In the genomic region with DNA sequence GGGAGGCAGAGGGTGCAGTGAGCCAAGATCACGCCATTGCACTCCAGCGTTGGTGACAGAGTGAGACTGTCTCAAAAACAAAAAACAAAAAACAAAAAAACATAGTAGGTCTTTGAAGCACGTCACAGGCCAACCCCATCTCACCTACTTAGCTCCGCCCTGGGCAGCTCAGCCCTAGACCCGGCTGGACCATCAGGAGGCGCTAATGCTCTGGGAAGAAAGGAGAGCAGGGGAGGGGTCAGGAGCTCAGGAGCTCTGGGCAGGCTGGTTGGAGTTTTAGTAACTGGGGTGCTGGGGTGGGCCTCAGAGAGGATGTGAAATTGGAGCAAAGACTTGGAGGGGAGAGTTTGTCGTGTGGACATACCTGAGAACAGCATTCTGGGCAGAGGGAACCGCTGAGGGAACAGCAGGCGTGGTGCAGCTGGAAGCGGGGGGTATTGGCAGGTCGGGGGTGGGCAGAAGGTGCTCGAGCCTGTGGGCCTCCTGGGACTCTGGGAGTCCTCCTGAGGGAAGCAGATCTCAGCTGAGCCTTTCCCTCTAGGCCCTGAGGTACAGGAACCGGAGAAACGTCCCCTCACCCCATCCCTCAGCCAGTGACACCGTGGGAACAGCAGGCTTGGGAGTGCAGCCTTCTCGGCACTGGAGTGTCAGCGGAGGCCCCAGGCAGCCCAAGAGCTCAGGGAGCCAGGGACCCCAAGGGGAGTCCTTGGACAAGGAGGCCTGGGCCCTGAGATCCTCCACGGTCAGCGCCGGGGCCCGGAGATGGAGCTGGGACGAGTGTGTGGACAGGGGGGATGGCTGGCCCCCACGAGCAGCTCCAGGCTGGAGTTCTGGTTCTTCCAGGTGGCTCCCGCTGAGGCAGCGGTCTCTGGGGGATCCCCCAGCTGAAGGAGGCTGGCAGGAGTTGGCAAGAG, we compare ENCODE assay signal across 8 cellular contexts. TPM values are rescaled to one million over a fixed set of nuclear protein-coding genes. Genes with fewer than 3 reads are reported as not detected.
DNase-seq lines count a peak whose midpoint lies in the region; ATAC-seq and TF ChIP-seq lines count a peak whose summit lies in the region.

No MANE protein-coding gene starts in this region.

- ATAC-seq in activated CD4-positive, alpha-beta T cell treated with anti-CD3 and anti-CD28 coated beads for 36 hours, result peak; percentile 34
- peak; percentile 14 for ATAC-seq in T-helper 17 cell
- no peak for ATAC-seq in HG03565 (IDR thresholded peaks at IDR 0.05; ENCODE audit: unreplicated experiment)
- ATAC-seq in HG03354 (IDR thresholded peaks at IDR 0.05; ENCODE audit: poor library complexity, severe bottlenecking, unreplicated experiment), result no peak

- POLR2A ChIA-PET in activated CD4-positive, alpha-beta T cell treated with anti-CD3 and anti-CD28 coated beads for 36 hours (lab: Charles Lee), result interaction anchor here (0.6 to 0.8 kb wide), 2 partner anchors 25 to 1531 kb away, joined by 3 to 5 read pairs; no protein-coding TSS in a partner anchor

- H3K4me2 ChIP-seq in fibroblast of lung (ENCODE audit: extremely low read depth, insufficient read depth, low read length), result no peak overlapping the region

- H3K4me3 ChIP-seq in fibroblast of lung (replicated peaks in 1 of 4; ENCODE audit: control extremely low read depth in 1 of 4, insufficient read depth in 1 of 4, low read depth in 3 of 4, low read length in 4 of 4) (no peak overlapping the region), tibial artery (no peak overlapping the region)

- no peaks in the 10 kb centered on the region for H4K20me1 ChIP-seq in fibroblast of lung (ENCODE audit: control insufficient read depth, extremely low read depth, insufficient read depth, low read length)

- H3K27me3 Mint-ChIP-seq in activated CD4-positive, alpha-beta T cell treated with anti-CD3 and anti-CD28 coated beads for 36 hours, result no peaks in the 10 kb centered on the region
- H3K27me3 Mint-ChIP-seq in IgD-negative memory B cell (no peaks in the 10 kb centered on the region), T-helper 17 cell (no peaks in the 10 kb centered on the region)

- H3K4me1 ChIP-seq in fibroblast of lung (ENCODE audit: control insufficient read depth, extremely low read depth, insufficient read depth, low read length) (peaks cover 20% of the 10 kb centered on the region), tibial artery (peaks cover 0 to 51% (median 36%) of the 10 kb centered on the region in 4 donors)

- peaks cover 18% of the 10 kb centered on the region for H3K36me3 Mint-ChIP-seq in activated CD4-positive, alpha-beta T cell treated with anti-CD3 and anti-CD28 coated beads for 36 hours (ENCODE audit: low read depth)
- H3K36me3 Mint-ChIP-seq in IgD-negative memory B cell (peaks cover 6% of the 10 kb centered on the region), T-helper 17 cell (ENCODE audit: low read depth) (peaks cover 3% of the 10 kb centered on the region)

- no peak overlapping the region for H3K9ac ChIP-seq in fibroblast of lung (ENCODE audit: insufficient read depth, low read length)

- no peak overlapping the region for H2AFZ ChIP-seq in fibroblast of lung (ENCODE audit: low read length)

- peaks cover 31% of the 10 kb centered on the region for H3K4me1 Mint-ChIP-seq in activated CD4-positive, alpha-beta T cell treated with anti-CD3 and anti-CD28 coated beads for 36 hours
- H3K4me1 Mint-ChIP-seq in IgD-negative memory B cell (peaks cover 12 to 23% (median 16%) of the 10 kb centered on the region in 3 donors), T-helper 17 cell (peaks cover 20% of the 10 kb centered on the region)

- intact Hi-C loops in activated CD4-positive, alpha-beta T cell treated with anti-CD3 and anti-CD28 coated beads for 36 hours (cut with DNase I, micrococcal nuclease), result loop anchor here (5.0 kb wide), 2 partner anchors 39 to 296 kb away; partner anchors contain the start of genes PRDX5 (in 1 of the 2) and TRMT112 (in 1 of the 2)
- intact Hi-C loops in tibial artery (cut with DNase I; ENCODE audit: low total_unique reads), result no loop called here

- TF ChIP-seq CTCF in fibroblast of lung (conservative IDR thresholded peaks at IDR 0.05 in 1 of 2, IDR thresholded peaks at IDR 0.05 in 1 of 2; ENCODE audit: low read depth in 1 of 2, low read length in 2 of 2), result peak; percentile 24 to 47
- no peak for TF ChIP-seq CTCF in tibial artery (IDR thresholded peaks at IDR 0.05)

- no peak overlapping the region for H3K27ac Mint-ChIP-seq in activated CD4-positive, alpha-beta T cell treated with anti-CD3 and anti-CD28 coated beads for 36 hours
- H3K27ac Mint-ChIP-seq in IgD-negative memory B cell (peak overlapping the region in 2 of 3 donors; percentile 45 to 76), T-helper 17 cell (peak overlapping the region; percentile 71)

- no peak overlapping the region for H3K27ac ChIP-seq in fibroblast of lung (ENCODE audit: insufficient read depth, low read length)
- peak overlapping the region; percentile 79 to 94 for H3K27ac ChIP-seq in tibial artery

- H3K27me3 ChIP-seq in fibroblast of lung (ENCODE audit: control insufficient read depth, insufficient read depth, low read length) (no peaks in the 10 kb centered on the region), tibial artery (no peaks in the 10 kb centered on the region)

- DNase-seq in activated CD4-positive, alpha-beta T cell treated with anti-CD3 and anti-CD28 coated beads for 36 hours, result peak; percentile 79
- DNase-seq in activated CD4-positive, alpha-beta T cell treated with anti-CD3 and anti-CD28 coated beads for 1 hour, result no peak
- DNase-seq in T-helper 17 cell (no peak), fibroblast of lung (ENCODE audit: low read depth in 2 of 2) (peak; percentile 22 to 28), tibial artery (no peak)

- H3K9me3 ChIP-seq in T-helper 17 cell (ENCODE audit: control insufficient read depth, low read length, poor library complexity, severe bottlenecking) (no peaks in the 10 kb centered on the region), fibroblast of lung (ENCODE audit: control insufficient read depth, insufficient read depth, low read depth, low read length) (no peaks in the 10 kb centered on the region), tibial artery (no peaks in the 10 kb centered on the region)

- H3K36me3 ChIP-seq in fibroblast of lung (ENCODE audit: control insufficient read depth, insufficient read depth, low read length) (peaks cover 8% of the 10 kb centered on the region), tibial artery (peaks cover 5 to 10% (median 10%) of the 10 kb centered on the region in 3 donors)

- H3K9me3 Mint-ChIP-seq in activated CD4-positive, alpha-beta T cell treated with anti-CD3 and anti-CD28 coated beads for 36 hours (ENCODE audit: low read depth), result no peaks in the 10 kb centered on the region
- no peaks in the 10 kb centered on the region for H3K9me3 Mint-ChIP-seq in IgD-negative memory B cell

- H3K79me2 ChIP-seq in fibroblast of lung (ENCODE audit: control insufficient read depth, insufficient read depth, low read length), result peaks cover 13% of the 10 kb centered on the region

- H3K4me3 Mint-ChIP-seq in activated CD4-positive, alpha-beta T cell treated with anti-CD3 and anti-CD28 coated beads for 36 hours, result no peak overlapping the region
- H3K4me3 Mint-ChIP-seq in IgD-negative memory B cell, result peak overlapping the region in 3 of 4 donors; percentile 64 to 73 (median 65)
- H3K4me3 Mint-ChIP-seq in T-helper 17 cell, result peak overlapping the region; percentile 25

- CTCF ChIA-PET in activated CD4-positive, alpha-beta T cell treated with anti-CD3 and anti-CD28 coated beads for 36 hours (lab: Charles Lee), result interaction anchor here (0.6 to 2.7 kb wide), 15 partner anchors 11 to 458 kb away, joined by 3 to 8 read pairs (median 3); partner anchors contain the start of genes ESRRA, PPP1R14B and PRDX5

RNA-seq across cellular contexts. Expression of gene RPS6KA4, which starts 2.2 kb away (rescaled TPM):
- total RNA-seq in activated CD4-positive, alpha-beta T cell treated with anti-CD3 and anti-CD28 coated beads for 36 hours, result 10 to 100 TPM; 22.0 to 30.2 TPM
- 12.2 TPM for polyA plus RNA-seq in IgD-negative memory B cell
- total RNA-seq in T-helper 17 cell, result 10 to 100 TPM; 21.5 to 26.1 TPM
- total RNA-seq in fibroblast of lung, result 27.6 and 29.3 TPM in 2 replicates
- polyA plus RNA-seq in fibroblast of lung, result 15.9 and 20.5 TPM in 2 replicates
- 28.8 and 47.4 TPM in 2 replicates for polyA plus RNA-seq in fibroblast of lung (2012)
- polyA minus RNA-seq in fibroblast of lung (ENCODE audit: low replicate concordance), result 43.5 and 63.3 TPM in 2 replicates

RNA-seq across cellular contexts. Expression of gene CCDC88B, which starts 16.8 kb away (rescaled TPM):
- 10 to 100 TPM; 58.4 to 71.3 TPM for total RNA-seq in activated CD4-positive, alpha-beta T cell treated with anti-CD3 and anti-CD28 coated beads for 36 hours
- polyA plus RNA-seq in IgD-negative memory B cell (33.0 TPM), fibroblast of lung (0.56 and 0.88 TPM in 2 replicates)
- total RNA-seq in T-helper 17 cell (100 to 1,000 TPM; 111 to 153 TPM), fibroblast of lung (2.1 and 3.1 TPM in 2 replicates)
- polyA plus RNA-seq in fibroblast of lung (2012), result 0.87 and 2.2 TPM in 2 replicates
- 2.6 TPM in 1 of 2 replicates, not detected in the other for polyA minus RNA-seq in fibroblast of lung (ENCODE audit: low replicate concordance)

RNA-seq across cellular contexts. Expression of gene PRDX5, which starts 38.8 kb away (rescaled TPM):
- 100 to 1,000 TPM; 110 to 142 TPM for total RNA-seq in activated CD4-positive, alpha-beta T cell treated with anti-CD3 and anti-CD28 coated beads for 36 hours
- polyA plus RNA-seq in IgD-negative memory B cell, result 185 TPM
- 10 to 100 TPM; 46.4 to 49.7 TPM for total RNA-seq in T-helper 17 cell
- total RNA-seq in fibroblast of lung, result 301 and 319 TPM in 2 replicates
- polyA plus RNA-seq in fibroblast of lung, result 311 and 431 TPM in 2 replicates
- polyA plus RNA-seq in fibroblast of lung (2012), result 328 and 464 TPM in 2 replicates
- 73.1 and 198 TPM in 2 replicates for polyA minus RNA-seq in fibroblast of lung (ENCODE audit: low replicate concordance)

RNA-seq across cellular contexts. Expression of gene TRMT112, which starts 39.4 kb away (rescaled TPM):
- 100 to 1,000 TPM; 185 to 243 TPM for total RNA-seq in activated CD4-positive, alpha-beta T cell treated with anti-CD3 and anti-CD28 coated beads for 36 hours
- polyA plus RNA-seq in IgD-negative memory B cell, result 560 TPM
- total RNA-seq in T-helper 17 cell, result 100 to 1,000 TPM in 1 of 2 donors, 10 to 100 TPM in 1; 95.4 to 110 TPM
- total RNA-seq in fibroblast of lung, result 248 and 255 TPM in 2 replicates
- 161 and 222 TPM in 2 replicates for polyA plus RNA-seq in fibroblast of lung
- polyA plus RNA-seq in fibroblast of lung (2012), result 265 and 320 TPM in 2 replicates
- 54.4 and 59.5 TPM in 2 replicates for polyA minus RNA-seq in fibroblast of lung (ENCODE audit: low replicate concordance)

RNA-seq across cellular contexts. Expression of gene ESRRA, which starts 51.4 kb away (rescaled TPM):
- 10 to 100 TPM; 19.0 to 29.6 TPM for total RNA-seq in activated CD4-positive, alpha-beta T cell treated with anti-CD3 and anti-CD28 coated beads for 36 hours
- polyA plus RNA-seq in IgD-negative memory B cell, result 11.2 TPM
- 10 to 100 TPM; 25.7 to 26.6 TPM for total RNA-seq in T-helper 17 cell
- 32.4 and 32.5 TPM in 2 replicates for total RNA-seq in fibroblast of lung
- 6.7 and 8.1 TPM in 2 replicates for polyA plus RNA-seq in fibroblast of lung
- 9.7 and 15.2 TPM in 2 replicates for polyA plus RNA-seq in fibroblast of lung (2012)
- polyA minus RNA-seq in fibroblast of lung (ENCODE audit: low replicate concordance), result 5.5 and 9.3 TPM in 2 replicates

Comparison
In these comparisons a context has a peak if more than half of its experiments do, and no peak if none do; other contexts are left out.
1. DNase-seq: peak in activated CD4-positive, alpha-beta T cell treated with anti-CD3 and anti-CD28 coated beads for 36 hours (single experiment) and fibroblast of lung (2 of 2); none in activated CD4-positive, alpha-beta T cell treated with anti-CD3 and anti-CD28 coated beads for 1 hour (single experiment), T-helper 17 cell (0 of 3) and tibial artery (0 of 2).
2. ATAC-seq: peak in activated CD4-positive, alpha-beta T cell treated with anti-CD3 and anti-CD28 coated beads for 36 hours (single experiment) and T-helper 17 cell (single experiment); none in HG03565 (single experiment) and HG03354 (single experiment).
3. CTCF ChIP-seq: peak in fibroblast of lung (2 of 2); none in tibial artery (0 of 2).
4. RNA of gene CCDC88B, which starts 16.8 kb away (total RNA-seq): 111 to 153 TPM in T-helper 17 cell and 58.4 to 71.3 TPM in activated CD4-positive, alpha-beta T cell treated with anti-CD3 and anti-CD28 coated beads for 36 hours; 2.1 to 3.1 TPM in fibroblast of lung; every median in the first group is over 10 times any median in the second.